Comparison of ENCODE assay signal across 1 cellular context in the genomic region with DNA sequence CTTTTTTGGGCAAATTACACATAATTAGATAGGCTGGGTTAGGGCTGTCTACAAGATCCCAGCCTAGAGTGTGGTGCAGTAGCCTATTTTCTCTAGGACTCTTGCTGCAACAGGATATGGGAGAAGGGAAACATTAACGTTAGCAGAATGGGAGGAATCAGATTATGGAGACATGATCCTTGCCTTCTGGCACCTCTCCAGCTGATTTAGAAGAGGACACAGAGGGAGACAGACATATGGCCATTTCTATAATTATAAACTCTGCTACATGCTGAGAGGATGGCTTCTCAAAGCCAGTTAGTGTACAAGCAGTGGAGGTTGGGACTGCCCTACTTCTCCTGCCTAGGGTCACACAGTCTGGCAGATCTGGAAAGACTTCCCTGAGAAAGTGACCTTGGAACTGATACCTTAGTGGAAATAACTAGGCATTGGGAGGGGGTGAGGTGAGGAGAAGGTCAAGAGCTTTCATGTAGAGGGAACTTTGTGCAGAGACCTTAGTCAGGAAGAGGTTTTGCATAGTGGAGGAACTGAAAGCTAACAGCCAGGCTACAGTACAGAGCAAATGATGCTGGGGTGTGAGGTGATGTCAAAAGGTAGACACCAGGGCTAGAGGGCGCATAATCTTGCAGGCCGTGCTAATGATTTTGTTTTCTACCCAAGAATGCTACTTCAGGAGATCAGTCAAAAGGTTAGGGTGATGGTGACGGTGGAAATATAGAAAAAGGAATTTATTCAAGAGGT.
TF ChIP-seq lines count a peak whose summit lies in the region.

No MANE protein-coding gene starts in this region.

TF ChIP-seq in GM12878, 131 proteins besides CTCF, POLR2A, EP300 and RAD21 (continued from another document and continues in another):
- TF ChIP-seq, protein P1, sequence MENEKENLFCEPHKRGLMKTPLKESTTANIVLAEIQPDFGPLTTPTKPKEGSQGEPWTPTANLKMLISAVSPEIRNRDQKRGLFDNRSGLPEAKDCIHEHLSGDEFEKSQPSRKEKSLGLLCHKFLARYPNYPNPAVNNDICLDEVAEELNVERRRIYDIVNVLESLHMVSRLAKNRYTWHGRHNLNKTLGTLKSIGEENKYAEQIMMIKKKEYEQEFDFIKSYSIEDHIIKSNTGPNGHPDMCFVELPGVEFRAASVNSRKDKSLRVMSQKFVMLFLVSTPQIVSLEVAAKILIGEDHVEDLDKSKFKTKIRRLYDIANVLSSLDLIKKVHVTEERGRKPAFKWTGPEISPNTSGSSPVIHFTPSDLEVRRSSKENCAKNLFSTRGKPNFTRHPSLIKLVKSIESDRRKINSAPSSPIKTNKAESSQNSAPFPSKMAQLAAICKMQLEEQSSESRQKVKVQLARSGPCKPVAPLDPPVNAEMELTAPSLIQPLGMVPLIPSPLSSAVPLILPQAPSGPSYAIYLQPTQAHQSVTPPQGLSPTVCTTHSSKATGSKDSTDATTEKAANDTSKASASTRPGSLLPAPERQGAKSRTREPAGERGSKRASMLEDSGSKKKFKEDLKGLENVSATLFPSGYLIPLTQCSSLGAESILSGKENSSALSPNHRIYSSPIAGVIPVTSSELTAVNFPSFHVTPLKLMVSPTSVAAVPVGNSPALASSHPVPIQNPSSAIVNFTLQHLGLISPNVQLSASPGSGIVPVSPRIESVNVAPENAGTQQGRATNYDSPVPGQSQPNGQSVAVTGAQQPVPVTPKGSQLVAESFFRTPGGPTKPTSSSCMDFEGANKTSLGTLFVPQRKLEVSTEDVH (IDR thresholded peaks at IDR 0.05; ENCODE audit: low read depth, partially characterized antibody), result no peak
- TF ChIP-seq ETV6 (conservative IDR thresholded peaks at IDR 0.05 in 1 of 2, IDR thresholded peaks at IDR 0.05 in 1 of 2; ENCODE audit: borderline replicate concordance in 1 of 2, low read depth in 1 of 2) (peak in 1 of 2 experiments; percentile 59; a peak in 2 of 4 replicates), SUZ12 (IDR thresholded peaks at IDR 0.05; ENCODE audit: unreplicated experiment) (no peak), SRF (IDR thresholded peaks at IDR 0.05; ENCODE audit: low read depth in 2 of 2, low read length in 2 of 2) (no peak), ZBED1 (IDR thresholded peaks at IDR 0.05; ENCODE audit: borderline replicate concordance) (no peak), MEF2B (IDR thresholded peaks at IDR 0.05; ENCODE audit: partially characterized antibody, poor library complexity, severe bottlenecking) (no peak), EGR1 (IDR thresholded peaks at IDR 0.05; ENCODE audit: borderline replicate concordance in 1 of 2, low read depth in 2 of 2, low read length in 2 of 2) (no peak), ZZZ3 (IDR thresholded peaks at IDR 0.05; ENCODE audit: control insufficient read depth, insufficient read length, low read depth) (no peak), EZH2 (IDR thresholded peaks at IDR 0.05; ENCODE audit: borderline replicate concordance, control insufficient read depth, low read depth, low read length) (no peak), BCL11A (IDR thresholded peaks at IDR 0.05; ENCODE audit: low read depth, low read length) (peak; percentile 23; the same call in 1 of the 2 replicates), SP1 (IDR thresholded peaks at IDR 0.05; ENCODE audit: low read depth, low read length) (no peak), BRCA1 (IDR thresholded peaks at IDR 0.05; ENCODE audit: low read depth, low read length) (no peak), ZNF384 (IDR thresholded peaks at IDR 0.05; ENCODE audit: borderline replicate concordance, low read depth, low read length) (no peak), MTA2 (IDR thresholded peaks at IDR 0.05; ENCODE audit: low read depth) (peak; percentile 49; the same call in 1 of the 2 replicates), YBX1 (IDR thresholded peaks at IDR 0.05) (no peak), TAF1 (IDR thresholded peaks at IDR 0.05; ENCODE audit: borderline replicate concordance, low read depth, low read length) (no peak), STAT3 (IDR thresholded peaks at IDR 0.05; ENCODE audit: low read depth, low read length) (no peak), SMAD1 (IDR thresholded peaks at IDR 0.05; ENCODE audit: low read depth, partially characterized antibody) (no peak), FOXK2 (IDR thresholded peaks at IDR 0.05) (no peak), HDAC6 (IDR thresholded peaks at IDR 0.05; ENCODE audit: unreplicated experiment) (no peak), NR2C2 (IDR thresholded peaks at IDR 0.05; ENCODE audit: borderline replicate concordance, control insufficient read depth, insufficient read length, low read depth) (no peak), KLF5 (IDR thresholded peaks at IDR 0.05; ENCODE audit: partially characterized antibody) (no peak), RB1 (IDR thresholded peaks at IDR 0.05; ENCODE audit: borderline replicate concordance) (no peak), SMC3 (IDR thresholded peaks at IDR 0.05; ENCODE audit: borderline replicate concordance, low read length) (no peak), ATF7 (IDR thresholded peaks at IDR 0.05; ENCODE audit: low read depth) (peak; percentile 57), RELA (IDR thresholded peaks at IDR 0.05; ENCODE audit: borderline replicate concordance, partially characterized antibody) (no peak), JUND (IDR thresholded peaks at IDR 0.05; ENCODE audit: low read depth, low read length) (no peak), KAT2A (conservative IDR thresholded peaks at IDR 0.05; ENCODE audit: control insufficient read depth, low read depth, low read length) (no peak), RFX5 (IDR thresholded peaks at IDR 0.05; ENCODE audit: low read depth, low read length) (no peak), RAD51 (IDR thresholded peaks at IDR 0.05) (no peak), SPI1 (IDR thresholded peaks at IDR 0.05; ENCODE audit: borderline replicate concordance, insufficient read depth, low read depth, low read length) (peak; percentile 81), RUNX3 (IDR thresholded peaks at IDR 0.05; ENCODE audit: low read length) (peak; percentile 49), CHD1 (IDR thresholded peaks at IDR 0.05; ENCODE audit: low read depth, low read length) (no peak), CREM (IDR thresholded peaks at IDR 0.05; ENCODE audit: low read depth) (peak; percentile 52; the same call in 1 of the 2 replicates), CBFB (IDR thresholded peaks at IDR 0.05; ENCODE audit: low read depth) (no peak), POLR2AphosphoS5 (IDR thresholded peaks at IDR 0.05; ENCODE audit: low read length) (no peak), NFXL1 (IDR thresholded peaks at IDR 0.05; ENCODE audit: borderline replicate concordance) (no peak), DPF2 (IDR thresholded peaks at IDR 0.05) (peak; percentile 62; the same call in 1 of the 2 replicates), GABPA (IDR thresholded peaks at IDR 0.05; ENCODE audit: low read depth) (no peak), ZNF207 (IDR thresholded peaks at IDR 0.05; ENCODE audit: borderline replicate concordance) (no peak), RBBP5 (conservative IDR thresholded peaks at IDR 0.05) (no peak)
- TF ChIP-seq, protein P2, sequence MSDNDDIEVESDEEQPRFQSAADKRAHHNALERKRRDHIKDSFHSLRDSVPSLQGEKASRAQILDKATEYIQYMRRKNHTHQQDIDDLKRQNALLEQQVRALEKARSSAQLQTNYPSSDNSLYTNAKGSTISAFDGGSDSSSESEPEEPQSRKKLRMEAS (IDR thresholded peaks at IDR 0.05; ENCODE audit: low read depth, low read length), result no peak
- TF ChIP-seq, protein P3, sequence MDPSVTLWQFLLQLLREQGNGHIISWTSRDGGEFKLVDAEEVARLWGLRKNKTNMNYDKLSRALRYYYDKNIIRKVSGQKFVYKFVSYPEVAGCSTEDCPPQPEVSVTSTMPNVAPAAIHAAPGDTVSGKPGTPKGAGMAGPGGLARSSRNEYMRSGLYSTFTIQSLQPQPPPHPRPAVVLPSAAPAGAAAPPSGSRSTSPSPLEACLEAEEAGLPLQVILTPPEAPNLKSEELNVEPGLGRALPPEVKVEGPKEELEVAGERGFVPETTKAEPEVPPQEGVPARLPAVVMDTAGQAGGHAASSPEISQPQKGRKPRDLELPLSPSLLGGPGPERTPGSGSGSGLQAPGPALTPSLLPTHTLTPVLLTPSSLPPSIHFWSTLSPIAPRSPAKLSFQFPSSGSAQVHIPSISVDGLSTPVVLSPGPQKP (IDR thresholded peaks at IDR 0.05; ENCODE audit: low read depth, low read length), result no peak
- TF ChIP-seq, protein P4, sequence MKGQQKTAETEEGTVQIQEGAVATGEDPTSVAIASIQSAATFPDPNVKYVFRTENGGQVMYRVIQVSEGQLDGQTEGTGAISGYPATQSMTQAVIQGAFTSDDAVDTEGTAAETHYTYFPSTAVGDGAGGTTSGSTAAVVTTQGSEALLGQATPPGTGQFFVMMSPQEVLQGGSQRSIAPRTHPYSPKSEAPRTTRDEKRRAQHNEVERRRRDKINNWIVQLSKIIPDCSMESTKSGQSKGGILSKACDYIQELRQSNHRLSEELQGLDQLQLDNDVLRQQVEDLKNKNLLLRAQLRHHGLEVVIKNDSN (IDR thresholded peaks at IDR 0.05; ENCODE audit: borderline replicate concordance, extremely low read length, insufficient read depth, low read depth, low read length), result no peak
- TF ChIP-seq, protein P5, sequence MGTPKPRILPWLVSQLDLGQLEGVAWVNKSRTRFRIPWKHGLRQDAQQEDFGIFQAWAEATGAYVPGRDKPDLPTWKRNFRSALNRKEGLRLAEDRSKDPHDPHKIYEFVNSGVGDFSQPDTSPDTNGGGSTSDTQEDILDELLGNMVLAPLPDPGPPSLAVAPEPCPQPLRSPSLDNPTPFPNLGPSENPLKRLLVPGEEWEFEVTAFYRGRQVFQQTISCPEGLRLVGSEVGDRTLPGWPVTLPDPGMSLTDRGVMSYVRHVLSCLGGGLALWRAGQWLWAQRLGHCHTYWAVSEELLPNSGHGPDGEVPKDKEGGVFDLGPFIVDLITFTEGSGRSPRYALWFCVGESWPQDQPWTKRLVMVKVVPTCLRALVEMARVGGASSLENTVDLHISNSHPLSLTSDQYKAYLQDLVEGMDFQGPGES (IDR thresholded peaks at IDR 0.05), result no peak
- TF ChIP-seq, protein P6, sequence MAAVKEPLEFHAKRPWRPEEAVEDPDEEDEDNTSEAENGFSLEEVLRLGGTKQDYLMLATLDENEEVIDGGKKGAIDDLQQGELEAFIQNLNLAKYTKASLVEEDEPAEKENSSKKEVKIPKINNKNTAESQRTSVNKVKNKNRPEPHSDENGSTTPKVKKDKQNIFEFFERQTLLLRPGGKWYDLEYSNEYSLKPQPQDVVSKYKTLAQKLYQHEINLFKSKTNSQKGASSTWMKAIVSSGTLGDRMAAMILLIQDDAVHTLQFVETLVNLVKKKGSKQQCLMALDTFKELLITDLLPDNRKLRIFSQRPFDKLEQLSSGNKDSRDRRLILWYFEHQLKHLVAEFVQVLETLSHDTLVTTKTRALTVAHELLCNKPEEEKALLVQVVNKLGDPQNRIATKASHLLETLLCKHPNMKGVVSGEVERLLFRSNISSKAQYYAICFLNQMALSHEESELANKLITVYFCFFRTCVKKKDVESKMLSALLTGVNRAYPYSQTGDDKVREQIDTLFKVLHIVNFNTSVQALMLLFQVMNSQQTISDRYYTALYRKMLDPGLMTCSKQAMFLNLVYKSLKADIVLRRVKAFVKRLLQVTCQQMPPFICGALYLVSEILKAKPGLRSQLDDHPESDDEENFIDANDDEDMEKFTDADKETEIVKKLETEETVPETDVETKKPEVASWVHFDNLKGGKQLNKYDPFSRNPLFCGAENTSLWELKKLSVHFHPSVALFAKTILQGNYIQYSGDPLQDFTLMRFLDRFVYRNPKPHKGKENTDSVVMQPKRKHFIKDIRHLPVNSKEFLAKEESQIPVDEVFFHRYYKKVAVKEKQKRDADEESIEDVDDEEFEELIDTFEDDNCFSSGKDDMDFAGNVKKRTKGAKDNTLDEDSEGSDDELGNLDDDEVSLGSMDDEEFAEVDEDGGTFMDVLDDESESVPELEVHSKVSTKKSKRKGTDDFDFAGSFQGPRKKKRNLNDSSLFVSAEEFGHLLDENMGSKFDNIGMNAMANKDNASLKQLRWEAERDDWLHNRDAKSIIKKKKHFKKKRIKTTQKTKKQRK (IDR thresholded peaks at IDR 0.05; ENCODE audit: low read depth, low read length), result no peak
- TF ChIP-seq, protein P7, sequence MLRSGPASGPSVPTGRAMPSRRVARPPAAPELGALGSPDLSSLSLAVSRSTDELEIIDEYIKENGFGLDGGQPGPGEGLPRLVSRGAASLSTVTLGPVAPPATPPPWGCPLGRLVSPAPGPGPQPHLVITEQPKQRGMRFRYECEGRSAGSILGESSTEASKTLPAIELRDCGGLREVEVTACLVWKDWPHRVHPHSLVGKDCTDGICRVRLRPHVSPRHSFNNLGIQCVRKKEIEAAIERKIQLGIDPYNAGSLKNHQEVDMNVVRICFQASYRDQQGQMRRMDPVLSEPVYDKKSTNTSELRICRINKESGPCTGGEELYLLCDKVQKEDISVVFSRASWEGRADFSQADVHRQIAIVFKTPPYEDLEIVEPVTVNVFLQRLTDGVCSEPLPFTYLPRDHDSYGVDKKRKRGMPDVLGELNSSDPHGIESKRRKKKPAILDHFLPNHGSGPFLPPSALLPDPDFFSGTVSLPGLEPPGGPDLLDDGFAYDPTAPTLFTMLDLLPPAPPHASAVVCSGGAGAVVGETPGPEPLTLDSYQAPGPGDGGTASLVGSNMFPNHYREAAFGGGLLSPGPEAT (IDR thresholded peaks at IDR 0.05; ENCODE audit: low read depth), result peak; percentile 30; the same call in 1 of the 2 replicates
- TF ChIP-seq, protein P8, sequence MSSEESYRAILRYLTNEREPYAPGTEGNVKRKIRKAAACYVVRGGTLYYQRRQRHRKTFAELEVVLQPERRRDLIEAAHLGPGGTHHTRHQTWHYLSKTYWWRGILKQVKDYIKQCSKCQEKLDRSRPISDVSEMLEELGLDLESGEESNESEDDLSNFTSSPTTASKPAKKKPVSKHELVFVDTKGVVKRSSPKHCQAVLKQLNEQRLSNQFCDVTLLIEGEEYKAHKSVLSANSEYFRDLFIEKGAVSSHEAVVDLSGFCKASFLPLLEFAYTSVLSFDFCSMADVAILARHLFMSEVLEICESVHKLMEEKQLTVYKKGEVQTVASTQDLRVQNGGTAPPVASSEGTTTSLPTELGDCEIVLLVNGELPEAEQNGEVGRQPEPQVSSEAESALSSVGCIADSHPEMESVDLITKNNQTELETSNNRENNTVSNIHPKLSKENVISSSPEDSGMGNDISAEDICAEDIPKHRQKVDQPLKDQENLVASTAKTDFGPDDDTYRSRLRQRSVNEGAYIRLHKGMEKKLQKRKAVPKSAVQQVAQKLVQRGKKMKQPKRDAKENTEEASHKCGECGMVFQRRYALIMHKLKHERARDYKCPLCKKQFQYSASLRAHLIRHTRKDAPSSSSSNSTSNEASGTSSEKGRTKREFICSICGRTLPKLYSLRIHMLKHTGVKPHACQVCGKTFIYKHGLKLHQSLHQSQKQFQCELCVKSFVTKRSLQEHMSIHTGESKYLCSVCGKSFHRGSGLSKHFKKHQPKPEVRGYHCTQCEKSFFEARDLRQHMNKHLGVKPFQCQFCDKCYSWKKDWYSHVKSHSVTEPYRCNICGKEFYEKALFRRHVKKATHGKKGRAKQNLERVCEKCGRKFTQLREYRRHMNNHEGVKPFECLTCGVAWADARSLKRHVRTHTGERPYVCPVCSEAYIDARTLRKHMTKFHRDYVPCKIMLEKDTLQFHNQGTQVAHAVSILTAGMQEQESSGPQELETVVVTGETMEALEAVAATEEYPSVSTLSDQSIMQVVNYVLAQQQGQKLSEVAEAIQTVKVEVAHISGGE (CRISPR knock-in tag; IDR thresholded peaks at IDR 0.05), result no peak
